10 cellular contexts compared by ENCODE assay signal in genomic region chr9:131672451-131672850, GRCh38.
DNase-seq lines count a peak whose midpoint lies in the region; ATAC-seq lines count a peak whose summit lies in the region.
"Had no signal": no experiment of that assay in that cellular context is flagged by ENCODE, and none has a peak within 500 bp of the region (broad histone marks: within the 10 kb centered on the region; RNA-seq: fewer than 3 reads in every experiment).

No MANE protein-coding gene starts in this region.

- H3K27ac Mint-ChIP-seq in activated CD4-positive, alpha-beta T cell treated with anti-CD3 and anti-CD28 coated beads, Interleukin-2, amount 10 ng/mL, durations not matched to agents 7 days and 5 days, result peak overlapping the region; percentile 57
- peak overlapping the region; percentile 78 for H3K27ac Mint-ChIP-seq in activated T-helper 1 cell treated with anti-CD3 and anti-CD28 coated beads, Interleukin-12 subunit alpha, Interleukin-12 subunit beta, Interleukin-2, Interleukin-4 antibody, amounts not matched to agents 30 ng/mL and 10 ng/mL and 1 ng/mL, durations not matched to agents 14 hours and 24 hours and 36 hours

- H3K9me3 ChIP-seq in subcutaneous abdominal adipose tissue (ENCODE audit: control insufficient read depth in 5 of 5, low read length in 5 of 5), result no peaks in the 10 kb centered on the region

- intact Hi-C loops in activated T-helper 1 cell treated with anti-CD3 and anti-CD28 coated beads, Interleukin-12 subunit alpha, Interleukin-12 subunit beta, Interleukin-2, Interleukin-4 antibody, amounts not matched to agents 30 ng/mL and 10 ng/mL and 1 ng/mL, durations not matched to agents 14 hours and 24 hours and 36 hours (cut with micrococcal nuclease), result no loop called here

- peaks cover 31 to 98% (median 84%) of the 10 kb centered on the region in 5 donors for H3K4me1 ChIP-seq in subcutaneous abdominal adipose tissue (ENCODE audit: control insufficient read depth in 5 of 5, insufficient read depth in 5 of 5, low read length in 5 of 5)

- no peaks in the 10 kb centered on the region for H3K27me3 ChIP-seq in subcutaneous abdominal adipose tissue (ENCODE audit: control insufficient read depth in 5 of 5, insufficient read depth in 4 of 5, low read length in 5 of 5)

- no peaks in the 10 kb centered on the region for H3K27me3 Mint-ChIP-seq in activated CD4-positive, alpha-beta T cell treated with anti-CD3 and anti-CD28 coated beads, Interleukin-2, amount 10 ng/mL, durations not matched to agents 7 days and 5 days
- no peaks in the 10 kb centered on the region for H3K27me3 Mint-ChIP-seq in activated T-helper 1 cell treated with anti-CD3 and anti-CD28 coated beads, Interleukin-12 subunit alpha, Interleukin-12 subunit beta, Interleukin-2, Interleukin-4 antibody, amounts not matched to agents 30 ng/mL and 10 ng/mL and 1 ng/mL, durations not matched to agents 14 hours and 24 hours and 36 hours (ENCODE audit: insufficient read depth)

- no peaks in the 10 kb centered on the region for H3K36me3 ChIP-seq in subcutaneous abdominal adipose tissue (ENCODE audit: control insufficient read depth in 5 of 5, insufficient read depth in 5 of 5, low read length in 5 of 5)

- no peak overlapping the region for H3K4me3 ChIP-seq in subcutaneous abdominal adipose tissue (ENCODE audit: low read depth in 1 of 5, low read length in 5 of 5)

- ATAC-seq in HG03378 (IDR thresholded peaks at IDR 0.05; ENCODE audit: unreplicated experiment), result no peak
- ATAC-seq: esophagus mucosa had no signal

- H3K27ac ChIP-seq in subcutaneous abdominal adipose tissue (ENCODE audit: low read depth, low read length), result peak overlapping the region; percentile 55

- DNase-seq in activated CD4-positive, alpha-beta T cell treated with anti-CD3 and anti-CD28 coated beads, Interleukin-2, amount 10 ng/mL, durations not matched to agents 7 days and 5 days, result no peak
- DNase-seq in activated CD4-positive, alpha-beta T cell treated with anti-CD3 and anti-CD28 coated beads for 4 hours, result no peak
- no peak for DNase-seq in activated T-helper 1 cell treated with anti-CD3 and anti-CD28 coated beads, Interleukin-12 subunit alpha, Interleukin-12 subunit beta, Interleukin-2, Interleukin-4 antibody, amounts not matched to agents 30 ng/mL and 10 ng/mL and 1 ng/mL, durations not matched to agents 14 hours and 24 hours and 36 hours (ENCODE audit: low spot score)
- peak; percentile 57 for DNase-seq in islet precursor cell
- DNase-seq in GM03348 (ENCODE audit: low spot score), result no peak
- DNase-seq in stimulated activated CD4-positive, alpha-beta T cell treated with anti-CD3 and anti-CD28 coated beads, Interleukin-2, amount 100 ng/mL, for 48 hours, result no peak
- DNase-seq: NCI-H446 had no signal

- H3K9me3 Mint-ChIP-seq in activated CD4-positive, alpha-beta T cell treated with anti-CD3 and anti-CD28 coated beads, Interleukin-2, amount 10 ng/mL, durations not matched to agents 7 days and 5 days, result no peaks in the 10 kb centered on the region
- no peaks in the 10 kb centered on the region for H3K9me3 Mint-ChIP-seq in activated T-helper 1 cell treated with anti-CD3 and anti-CD28 coated beads, Interleukin-12 subunit alpha, Interleukin-12 subunit beta, Interleukin-2, Interleukin-4 antibody, amounts not matched to agents 30 ng/mL and 10 ng/mL and 1 ng/mL, durations not matched to agents 14 hours and 24 hours and 36 hours

- CTCF ChIA-PET in activated CD4-positive, alpha-beta T cell treated with anti-CD3 and anti-CD28 coated beads, Interleukin-2, amount 10 ng/mL, durations not matched to agents 7 days and 5 days (lab: Charles Lee), result interaction anchor here (0.6 to 1.0 kb wide), 3 partner anchors 37 to 222 kb away, joined by 3 read pairs; no protein-coding TSS in a partner anchor

- no peak overlapping the region for H3K4me3 Mint-ChIP-seq in activated CD4-positive, alpha-beta T cell treated with anti-CD3 and anti-CD28 coated beads, Interleukin-2, amount 10 ng/mL, durations not matched to agents 7 days and 5 days
- peak overlapping the region; percentile 2 for H3K4me3 Mint-ChIP-seq in activated T-helper 1 cell treated with anti-CD3 and anti-CD28 coated beads, Interleukin-12 subunit alpha, Interleukin-12 subunit beta, Interleukin-2, Interleukin-4 antibody, amounts not matched to agents 30 ng/mL and 10 ng/mL and 1 ng/mL, durations not matched to agents 14 hours and 24 hours and 36 hours

- POLR2A ChIA-PET in activated CD4-positive, alpha-beta T cell treated with anti-CD3 and anti-CD28 coated beads, Interleukin-2, amount 10 ng/mL, durations not matched to agents 7 days and 5 days (lab: Charles Lee), result no interaction called here

- peaks cover 90% of the 10 kb centered on the region for H3K4me1 Mint-ChIP-seq in activated CD4-positive, alpha-beta T cell treated with anti-CD3 and anti-CD28 coated beads, Interleukin-2, amount 10 ng/mL, durations not matched to agents 7 days and 5 days
- H3K4me1 Mint-ChIP-seq in activated T-helper 1 cell treated with anti-CD3 and anti-CD28 coated beads, Interleukin-12 subunit alpha, Interleukin-12 subunit beta, Interleukin-2, Interleukin-4 antibody, amounts not matched to agents 30 ng/mL and 10 ng/mL and 1 ng/mL, durations not matched to agents 14 hours and 24 hours and 36 hours (ENCODE audit: low read depth), result peaks cover 99% of the 10 kb centered on the region

- no peak overlapping the region for H3K9ac ChIP-seq in subcutaneous abdominal adipose tissue (ENCODE audit: low read length in 5 of 5)

- peaks cover 28% of the 10 kb centered on the region for H3K36me3 Mint-ChIP-seq in activated CD4-positive, alpha-beta T cell treated with anti-CD3 and anti-CD28 coated beads, Interleukin-2, amount 10 ng/mL, durations not matched to agents 7 days and 5 days (ENCODE audit: low read depth)
- peaks cover 28% of the 10 kb centered on the region for H3K36me3 Mint-ChIP-seq in activated T-helper 1 cell treated with anti-CD3 and anti-CD28 coated beads, Interleukin-12 subunit alpha, Interleukin-12 subunit beta, Interleukin-2, Interleukin-4 antibody, amounts not matched to agents 30 ng/mL and 10 ng/mL and 1 ng/mL, durations not matched to agents 14 hours and 24 hours and 36 hours (ENCODE audit: low read depth)
